In the genomic region with DNA sequence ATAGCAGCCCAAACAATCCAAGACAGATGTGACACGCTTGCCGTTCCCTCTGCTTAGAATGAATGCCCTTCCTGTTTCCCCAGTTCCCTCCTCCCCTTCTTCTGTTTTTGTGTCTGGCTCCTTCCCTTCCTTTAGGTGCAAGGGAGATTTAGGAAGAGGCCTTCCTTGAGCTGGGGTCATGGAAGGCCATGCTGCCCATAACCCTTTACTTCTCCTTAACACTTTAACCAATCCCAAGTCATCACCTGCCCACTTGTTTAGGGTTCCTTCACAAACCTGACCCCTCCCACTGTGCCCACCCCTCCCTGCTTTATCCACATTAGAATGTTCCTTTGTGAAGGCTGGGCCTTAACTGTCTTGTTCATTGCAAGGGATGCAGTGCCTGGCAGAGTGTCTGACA, we compare ENCODE assay signal across 6 cellular contexts. TPM values are rescaled to one million over a fixed set of nuclear protein-coding genes. Genes with fewer than 3 reads are reported as not detected.
"Had no signal": no experiment of that assay in that cellular context is flagged by ENCODE, and none has a peak within 500 bp of the region (broad histone marks: within the 10 kb centered on the region; RNA-seq: fewer than 3 reads in every experiment).

No MANE protein-coding gene starts in this region.

- DNase-seq: H9, HCEC 1CT, IMR-90 had no signal

- H3K27ac Mint-ChIP-seq: GM23338, H9 had no signal

- H3K9me3 Mint-ChIP-seq: GM23338, H9 had no signal

- H3K4me3 Mint-ChIP-seq: GM23338, H9 had no signal

RNA-seq across cellular contexts. Expression of gene TMEM247, which starts 24.9 kb away (rescaled TPM):
- total RNA-seq: GM23338, H1, H9, HT-29, IMR-90 had no signal
